Comparison of ENCODE assay signal across 8 cellular contexts in genomic region chr15:92903956-92904831, GRCh38. TPM values are rescaled to one million over a fixed set of nuclear protein-coding genes. Genes with fewer than 3 reads are reported as not detected.
A peak's percentile ranks its signal among the peaks of the same experiment; 100 is the strongest.
DNase-seq lines count a peak whose midpoint lies in the region; ATAC-seq and TF ChIP-seq lines count a peak whose summit lies in the region.

No MANE protein-coding gene starts in this region.

- H3K4me3 Mint-ChIP-seq in GM23338 (peak overlapping the region; percentile 80), naive B cell (peak overlapping the region; percentile 86 to 100 (median 94))
- peak overlapping the region; percentile 93 for H3K4me3 Mint-ChIP-seq in stimulated activated effector memory CD8-positive, alpha-beta T cell treated with anti-CD3 and anti-CD28 coated beads, Interleukin-12 subunit alpha, Interleukin-12 subunit beta, amount 100 ng/mL, for 72 hours

- H3K4me1 ChIP-seq in GM23338 (ENCODE audit: insufficient read depth) = peaks cover 39% of the 10 kb centered on the region

- H3K27ac Mint-ChIP-seq in GM23338 (peak overlapping the region; percentile 99), naive B cell (peak overlapping the region; percentile 99 to 100 (median 100))
- peak overlapping the region; percentile 100 for H3K27ac Mint-ChIP-seq in stimulated activated effector memory CD8-positive, alpha-beta T cell treated with anti-CD3 and anti-CD28 coated beads, Interleukin-12 subunit alpha, Interleukin-12 subunit beta, amount 100 ng/mL, for 72 hours

- TF ChIP-seq CTCF in GM23338 (conservative IDR thresholded peaks at IDR 0.05; ENCODE audit: low read depth in 2 of 2) = no peak

- H3K36me3 Mint-ChIP-seq in GM23338 (ENCODE audit: low read depth) = peaks cover 46% of the 10 kb centered on the region
- H3K36me3 Mint-ChIP-seq in naive B cell = peaks cover 5 to 15% of the 10 kb centered on the region in 2 donors
- H3K36me3 Mint-ChIP-seq in stimulated activated effector memory CD8-positive, alpha-beta T cell treated with anti-CD3 and anti-CD28 coated beads, Interleukin-12 subunit alpha, Interleukin-12 subunit beta, amount 100 ng/mL, for 72 hours = peaks cover 100% of the 10 kb centered on the region

- H3F3A ChIP-seq in GM23338 (replicated peaks; ENCODE audit: low read depth) = no peaks in the 10 kb centered on the region

- ATAC-seq in GM23338 (peak; percentile 90), naive B cell (ENCODE audit: low read depth in 2 of 2) (peak; percentile 83 to 85)
- peak; percentile 92 for ATAC-seq in stimulated activated effector memory CD8-positive, alpha-beta T cell treated with anti-CD3 and anti-CD28 coated beads, Interleukin-12 subunit alpha, Interleukin-12 subunit beta, amount 100 ng/mL, for 72 hours

- no peak overlapping the region for H2AFZ ChIP-seq in GM23338

- peak overlapping the region; percentile 99 for H3K27ac ChIP-seq in GM23338 (ENCODE audit: low read depth)

- H4K20me1 ChIP-seq in GM23338 (replicated peaks; ENCODE audit: insufficient read depth) = peaks cover 20% of the 10 kb centered on the region

- no peaks in the 10 kb centered on the region; the same call in 2 of the 3 replicates for H3K9me3 Mint-ChIP-seq in GM23338
- H3K9me3 Mint-ChIP-seq in naive B cell = peaks cover 0 to 3% (median 0%) of the 10 kb centered on the region in 7 donors
- H3K9me3 Mint-ChIP-seq in stimulated activated effector memory CD8-positive, alpha-beta T cell treated with anti-CD3 and anti-CD28 coated beads, Interleukin-12 subunit alpha, Interleukin-12 subunit beta, amount 100 ng/mL, for 72 hours = peaks cover 4% of the 10 kb centered on the region

- DNase-seq in Daoy (ENCODE audit: low read depth) = peak; percentile 99
- DNase-seq in GM23338 (ENCODE audit: low spot score) = peak; percentile 99
- peak; percentile 100 for DNase-seq in Kasumi-1 (lab: John Stamatoyannopoulos, UW)
- peak; percentile 98 for DNase-seq in RKO (ENCODE audit: low spot score)
- DNase-seq in activated T-helper 1 cell treated with anti-CD3 and anti-CD28 coated beads, Interleukin-2, amount 50 U/mL, for 16 hours (ENCODE audit: low read depth in 1 of 2, low spot score in 1 of 2) = peak; percentile 97 to 99
- peak; percentile 99 for DNase-seq in fibroblast of gingiva (ENCODE audit: low read depth)
- DNase-seq in naive B cell = peak; percentile 99
- peak; percentile 98 to 100 for DNase-seq in stimulated activated effector memory CD8-positive, alpha-beta T cell treated with anti-CD3 and anti-CD28 coated beads, Interleukin-12 subunit alpha, Interleukin-12 subunit beta, amount 100 ng/mL, for 72 hours (ENCODE audit: low spot score in 2 of 2)

- no peaks in the 10 kb centered on the region for H3K36me3 ChIP-seq in GM23338 (ENCODE audit: insufficient read depth)

- no peaks in the 10 kb centered on the region for H3K9me2 ChIP-seq in GM23338 (ENCODE audit: insufficient read depth)

- H3K27me3 ChIP-seq in GM23338 (ENCODE audit: insufficient read depth) = no peaks in the 10 kb centered on the region

- H3K79me2 ChIP-seq in GM23338 (replicated peaks; ENCODE audit: insufficient read depth) = peaks cover 88% of the 10 kb centered on the region

- H3K4me2 ChIP-seq in GM23338 = peak overlapping the region; percentile 84

- H3K4me3 ChIP-seq in GM23338 = peak overlapping the region; percentile 65

- H3K4me1 Mint-ChIP-seq in GM23338 (peaks cover 50% of the 10 kb centered on the region), naive B cell (peaks cover 58 to 70% (median 58%) of the 10 kb centered on the region in 3 donors)
- peaks cover 50% of the 10 kb centered on the region for H3K4me1 Mint-ChIP-seq in stimulated activated effector memory CD8-positive, alpha-beta T cell treated with anti-CD3 and anti-CD28 coated beads, Interleukin-12 subunit alpha, Interleukin-12 subunit beta, amount 100 ng/mL, for 72 hours

- H3K27me3 Mint-ChIP-seq in GM23338 (ENCODE audit: insufficient read depth, low read depth, poor library complexity) = peaks cover 16% of the 10 kb centered on the region
- no peaks in the 10 kb centered on the region for H3K27me3 Mint-ChIP-seq in naive B cell

TF ChIP-seq in GM23338, 12 proteins besides CTCF, POLR2A, EP300 and RAD21 (continues in another document):
- TF ChIP-seq NANOG (IDR thresholded peaks at IDR 0.05; ENCODE audit: borderline replicate concordance) = peak; percentile 5; the same call in 1 of the 2 replicates
- no peak for TF ChIP-seq JUNB (IDR thresholded peaks at IDR 0.05; ENCODE audit: unreplicated experiment)
- no peak for TF ChIP-seq EZH2phosphoT487 (IDR thresholded peaks at IDR 0.05; ENCODE audit: unreplicated experiment)
- TF ChIP-seq ZNF114 (CRISPR knock-in tag; IDR thresholded peaks at IDR 0.05) = no peak
- no peak for TF ChIP-seq ZNF331 (CRISPR knock-in tag; IDR thresholded peaks at IDR 0.05; ENCODE audit: low read depth)
- no peak for TF ChIP-seq ZNF462 (CRISPR knock-in tag; IDR thresholded peaks at IDR 0.05)

RNA-seq across cellular contexts. Expression of gene CHD2, which starts 4.1 kb away (rescaled TPM):
- total RNA-seq in Daoy (2014; rRNA removed; shearing (Covaris generic)) = 26.3 and 45.7 TPM in 2 replicates
- 108 and 119 TPM in 2 replicates for total RNA-seq in GM23338 (2014; rRNA removed; shearing (Covaris generic))
- polyA plus RNA-seq in GM23338 (2016; fragmentation: Nextera tagmentation; extraction: Ambion mirVana) (112 and 130 TPM in 2 replicates), naive B cell (ENCODE audit: low read depth in 6 of 6) (100 to 1,000 TPM in 1 of 6 donors, 10 to 100 TPM in 5; 41.6 to 134 (median 85.2) TPM)

Comparison
In these comparisons a context has a peak if more than half of its experiments do, and no peak if none do; other contexts are left out.
1. Peak in every context shown above with its lines: DNase-seq, ATAC-seq, H3K4me3 ChIP-seq and H3K27ac ChIP-seq.